15 cellular contexts compared by ENCODE assay signal in the genomic region with DNA sequence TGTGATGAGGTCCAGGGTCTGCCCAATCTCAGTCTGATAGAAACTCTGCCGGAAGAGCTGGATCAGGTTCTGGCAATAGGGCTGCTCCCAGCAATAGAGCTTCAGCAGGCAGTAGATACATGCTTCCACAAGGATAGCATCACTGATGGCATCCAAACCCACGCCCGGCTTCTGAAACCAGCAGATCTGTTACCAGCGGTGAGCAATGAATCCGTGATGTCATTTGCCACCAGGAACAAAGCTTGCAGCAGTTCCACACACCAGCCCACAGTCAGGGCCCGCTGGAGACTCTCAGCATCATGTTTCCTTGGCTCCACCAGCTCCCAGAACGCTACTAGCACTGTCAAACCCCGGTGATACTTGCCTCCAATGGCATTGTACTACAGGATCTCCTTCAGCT. TPM values are rescaled to one million over a fixed set of nuclear protein-coding genes. Genes with fewer than 3 reads are reported as not detected.
DNase-seq lines count a peak whose midpoint lies in the region; ATAC-seq lines count a peak whose summit lies in the region.
"Had no signal": no experiment of that assay in that cellular context is flagged by ENCODE, and none has a peak within 500 bp of the region (broad histone marks: within the 10 kb centered on the region; RNA-seq: fewer than 3 reads in every experiment).

No MANE protein-coding gene starts in this region.

- DNase-seq in head of caudate nucleus (peak in 34 of 42 donors; percentile 6 to 83 (median 38)), occipital lobe (lab: John Stamatoyannopoulos, UW) (peak; percentile 59), left cardiac atrium (no peak), GF-D8 (lab: John Stamatoyannopoulos, UW) (no peak)
- DNase-seq: BE2C; CD4-positive, alpha-beta memory T cell; DMS153; DMS79 treated with DMSO at 0.1 percent for 48 hours; EL; H7 had no signal

- intact Hi-C loops in head of caudate nucleus (cut with DNase I) (no loop called here), left cardiac atrium (cut with DNase I) (no loop called here)

- H3K27ac ChIP-seq in angular gyrus (ENCODE audit: low read depth, low read length) (peak overlapping the region; percentile 61), temporal lobe (ENCODE audit: low read depth, low read length) (peak overlapping the region; percentile 23)
- H3K27ac ChIP-seq: C4-2B had no signal

- ATAC-seq in HG02623 (IDR thresholded peaks at IDR 0.05; ENCODE audit: unreplicated experiment) (no peak), left cardiac atrium (no peak)
- ATAC-seq: GM23338 had no signal

RNA-seq across cellular contexts. Expression of a gene that starts 19.3 kb away (rescaled TPM):
- total RNA-seq in occipital lobe (34.3 TPM), temporal lobe (33.9 TPM), left cardiac atrium (10 to 100 TPM; 22.1 to 26.7 TPM)

Comparison
In these comparisons a context has a peak if more than half of its experiments do, and no peak if none do; other contexts are left out.
1. DNase-seq: peak in head of caudate nucleus (34 of 42) and occipital lobe (single experiment); none in left cardiac atrium (single experiment) and GF-D8 (single experiment).